ENCODE assay signal across 24 cellular contexts in the genomic region with DNA sequence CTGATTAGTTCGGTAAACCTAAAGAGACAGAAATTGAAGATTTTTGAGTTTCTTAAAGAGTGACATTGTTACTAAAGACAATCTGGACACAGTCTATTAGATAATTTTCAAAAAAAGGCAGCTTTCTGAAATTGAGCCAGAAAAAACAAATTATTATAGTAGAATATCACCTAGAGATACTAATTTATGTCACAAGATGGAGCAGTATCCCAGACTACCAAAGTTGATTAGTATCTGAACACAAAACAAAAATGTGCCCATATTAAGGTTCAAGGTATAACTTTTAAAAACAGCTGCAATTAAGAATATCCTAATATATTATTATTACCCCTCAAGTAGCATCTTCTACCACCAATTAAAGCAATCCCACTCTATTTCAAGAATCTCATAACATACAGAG. TPM values are rescaled to one million over a fixed set of nuclear protein-coding genes. Genes with fewer than 3 reads are reported as not detected.
DNase-seq lines count a peak whose midpoint lies in the region; ATAC-seq and TF ChIP-seq lines count a peak whose summit lies in the region.
"Had no signal": no experiment of that assay in that cellular context is flagged by ENCODE, and none has a peak within 500 bp of the region (broad histone marks: within the 10 kb centered on the region; RNA-seq: fewer than 3 reads in every experiment).

No MANE protein-coding gene starts in this region.

- H3K4me1 Mint-ChIP-seq in CD14-positive monocyte = peaks cover 18% of the 10 kb centered on the region
- H3K4me1 Mint-ChIP-seq: activated naive CD8-positive, alpha-beta T cell treated with anti-CD3 and anti-CD28 coated beads, Interleukin-2, amount 10 ng/mL, durations not matched to agents 7 days and 5 days; naive thymus-derived CD8-positive, alpha-beta T cell had no signal

- BruUV-seq in PC-3 (replicated peaks; lab: Mats Ljungman, UMichigan) = no TSS peak

- H3K27ac ChIP-seq in DND-41 (ENCODE audit: low read length) (no peak overlapping the region), PC-3 (ENCODE audit: low read length) (no peak overlapping the region), foreskin keratinocyte (no peak overlapping the region)
- H3K27ac ChIP-seq: body of pancreas, pancreas, SJSA1 had no signal

- no peaks in the 10 kb centered on the region for H3K9me2 ChIP-seq in PC-3 (replicated peaks; ENCODE audit: low read length)

- POLR2A ChIA-PET in PC-3 (lab: Charles Lee; ENCODE audit: unreplicated experiment) = no interaction called here

- no peaks in the 10 kb centered on the region for H4K20me1 ChIP-seq in DND-41 (ENCODE audit: insufficient read depth, low read length)
- no peaks in the 10 kb centered on the region for H4K20me1 ChIP-seq in PC-3 (ENCODE audit: low read length)

- H3K4me2 ChIP-seq in DND-41 (ENCODE audit: insufficient read depth, low read length) (no peak overlapping the region), PC-3 (ENCODE audit: low read length) (no peak overlapping the region)

- H3K27me3 ChIP-seq in DND-41 (ENCODE audit: insufficient read depth, low read length, poor library complexity) = peaks cover 14% of the 10 kb centered on the region
- H3K27me3 ChIP-seq in PC-3 (ENCODE audit: low read length) = no peaks in the 10 kb centered on the region
- no peaks in the 10 kb centered on the region for H3K27me3 ChIP-seq in foreskin keratinocyte
- H3K27me3 ChIP-seq: body of pancreas, pancreas, SJSA1 had no signal

- DNase-seq in CD14-positive monocyte (ENCODE audit: low spot score) = no peak
- no peak for DNase-seq in DND-41
- peak; percentile 11 for DNase-seq in PC-3
- DNase-seq in foreskin keratinocyte = no peak
- no peak for DNase-seq in foreskin melanocyte
- DNase-seq in stimulated activated CD4-positive, alpha-beta T cell treated with anti-CD3 and anti-CD28 coated beads, Interleukin-2, amount 100 ng/mL, for 48 hours = no peak
- no peak for DNase-seq in superior temporal gyrus (ENCODE audit: extremely low spot score)
- DNase-seq: activated CD4-positive, CD25-positive, alpha-beta regulatory T cell treated with anti-CD3 and anti-CD28 coated beads, Interleukin-2, amount 50 U/mL, for 72 hours; activated naive CD8-positive, alpha-beta T cell treated with anti-CD3 and anti-CD28 coated beads, Interleukin-2, amount 10 ng/mL, durations not matched to agents 7 days and 5 days; body of pancreas; cortex of kidney; NCI-H1417 treated with DMSO at 0.1 percent for 48 hours; NCI-H2171 treated with DMSO at 0.1 percent for 48 hours; pancreas; stimulated activated naive CD8-positive, alpha-beta T cell treated with anti-CD3 and anti-CD28 coated beads, Interleukin-15, Interleukin-2, amounts not matched to agents 100 U/mL and 50 U/mL, for 24 hours; trophoblast cell had no signal

- intact Hi-C loops in CD14-positive monocyte (cut with micrococcal nuclease) (loop anchor here in 1 of 2 donors (10.0 kb wide), 1 partner anchor 114 kb away; no protein-coding TSS in a partner anchor), PC-3 (cut with micrococcal nuclease) (loop anchor here (5.0 kb wide), 2 partner anchors 102 to 247 kb away; no protein-coding TSS in a partner anchor)

- no peaks in the 10 kb centered on the region for H3K36me3 ChIP-seq in DND-41 (ENCODE audit: insufficient read depth, low read length)
- H3K36me3 ChIP-seq in PC-3 (ENCODE audit: low read depth, low read length) = peaks cover 43% of the 10 kb centered on the region

- no peak overlapping the region for H3K4me3 ChIP-seq in DND-41 (ENCODE audit: low read depth in 1 of 2, low read length in 2 of 2)
- no peak overlapping the region for H3K4me3 ChIP-seq in PC-3 (ENCODE audit: low read length)
- H3K4me3 ChIP-seq: body of pancreas, pancreas, SJSA1 had no signal

- H3K79me2 ChIP-seq in DND-41 (ENCODE audit: insufficient read depth, low read length) (no peaks in the 10 kb centered on the region), PC-3 (ENCODE audit: low read length) (no peaks in the 10 kb centered on the region)

- H2AFZ ChIP-seq in DND-41 (ENCODE audit: low read depth, low read length) = no peak overlapping the region
- H2AFZ ChIP-seq in PC-3 (ENCODE audit: low read length) = no peak overlapping the region

- CTCF ChIA-PET in PC-3 (lab: Charles Lee) = no interaction called here

- H3K4me1 ChIP-seq in DND-41 (ENCODE audit: insufficient read depth, low read length) (no peaks in the 10 kb centered on the region), PC-3 (ENCODE audit: insufficient read depth, low read length) (no peaks in the 10 kb centered on the region), foreskin keratinocyte (no peaks in the 10 kb centered on the region)
- H3K4me1 ChIP-seq: body of pancreas, pancreas, SJSA1 had no signal

- ATAC-seq in DND-41 (ENCODE audit: insufficient read depth, low read depth) (no peak), PC-3 (no peak), foreskin keratinocyte (no peak)
- ATAC-seq: naive thymus-derived CD8-positive, alpha-beta T cell; stimulated activated naive CD8-positive, alpha-beta T cell treated with anti-CD3 and anti-CD28 coated beads, Interleukin-15, Interleukin-2, amounts not matched to agents 100 U/mL and 50 U/mL, for 24 hours had no signal

- H3K36me3 Mint-ChIP-seq in CD14-positive monocyte = peaks cover 65 to 77% of the 10 kb centered on the region in 2 donors

- TF ChIP-seq CTCF in CD14-positive monocyte (IDR thresholded peaks at IDR 0.05) = peak; percentile 12
- TF ChIP-seq CTCF in DND-41 (IDR thresholded peaks at IDR 0.05; ENCODE audit: borderline replicate concordance, extremely low read depth, low read length, poor library complexity, severe bottlenecking) = peak; percentile 7
- TF ChIP-seq CTCF in PC-3 (conservative IDR thresholded peaks at IDR 0.05; ENCODE audit: low read depth, low read length) = peak; percentile 36
- peak; percentile 36 for TF ChIP-seq CTCF in foreskin keratinocyte (conservative IDR thresholded peaks at IDR 0.05)

- H3K9me3 ChIP-seq in DND-41 (ENCODE audit: insufficient read depth, low read length, severe bottlenecking) (no peaks in the 10 kb centered on the region), PC-3 (ENCODE audit: low read length) (no peaks in the 10 kb centered on the region)
- H3K9me3 ChIP-seq: body of pancreas, pancreas, SJSA1 had no signal

- H3K4me3 Mint-ChIP-seq in CD14-positive monocyte = no peak overlapping the region
- H3K4me3 Mint-ChIP-seq: activated naive CD8-positive, alpha-beta T cell treated with anti-CD3 and anti-CD28 coated beads, Interleukin-2, amount 10 ng/mL, durations not matched to agents 7 days and 5 days; activated T-helper 1 cell treated with anti-CD3 and anti-CD28 coated beads, Interleukin-12 subunit alpha, Interleukin-12 subunit beta, Interleukin-2, Interleukin-4 antibody, amounts not matched to agents 30 ng/mL and 10 ng/mL and 1 ng/mL, durations not matched to agents 14 hours and 24 hours and 36 hours; naive thymus-derived CD8-positive, alpha-beta T cell had no signal

- no peaks in the 10 kb centered on the region for H3F3A ChIP-seq in PC-3 (ENCODE audit: low read length, unreplicated experiment)

- no peak overlapping the region for H3K27ac Mint-ChIP-seq in CD14-positive monocyte
- H3K27ac Mint-ChIP-seq: activated naive CD8-positive, alpha-beta T cell treated with anti-CD3 and anti-CD28 coated beads, Interleukin-2, amount 10 ng/mL, durations not matched to agents 7 days and 5 days had no signal

- H3K9me3 Mint-ChIP-seq in CD14-positive monocyte = peaks cover 0 to 1% (median 0%) of the 10 kb centered on the region in 7 donors
- H3K9me3 Mint-ChIP-seq: activated naive CD8-positive, alpha-beta T cell treated with anti-CD3 and anti-CD28 coated beads, Interleukin-2, amount 10 ng/mL, durations not matched to agents 7 days and 5 days; activated T-helper 1 cell treated with anti-CD3 and anti-CD28 coated beads, Interleukin-12 subunit alpha, Interleukin-12 subunit beta, Interleukin-2, Interleukin-4 antibody, amounts not matched to agents 30 ng/mL and 10 ng/mL and 1 ng/mL, durations not matched to agents 14 hours and 24 hours and 36 hours; naive thymus-derived CD8-positive, alpha-beta T cell had no signal

- no peaks in the 10 kb centered on the region for H3K27me3 Mint-ChIP-seq in CD14-positive monocyte (ENCODE audit: low read depth in 3 of 3)
- H3K27me3 Mint-ChIP-seq: activated naive CD8-positive, alpha-beta T cell treated with anti-CD3 and anti-CD28 coated beads, Interleukin-2, amount 10 ng/mL, durations not matched to agents 7 days and 5 days; naive thymus-derived CD8-positive, alpha-beta T cell had no signal

- H3K9ac ChIP-seq in DND-41 (ENCODE audit: low read depth, low read length) (no peak overlapping the region), PC-3 (ENCODE audit: low read length) (no peak overlapping the region)

RNA-seq across cellular contexts. Expression of gene SYT2, which starts 40.5 kb away (rescaled TPM):
- not detected for polyA plus RNA-seq in CD14-positive monocyte
- total RNA-seq in PC-3 (2014; rRNA removed) = not detected in 2 replicates
- 0.03 and 0.07 TPM in 2 replicates for total RNA-seq in foreskin keratinocyte
- 0.01 and 0.02 TPM in 2 replicates for polyA plus RNA-seq in foreskin keratinocyte
- total RNA-seq: activated CD8-positive, alpha-beta memory T cell treated with anti-CD3 and anti-CD28 coated beads for 36 hours; activated naive CD8-positive, alpha-beta T cell treated with anti-CD3 and anti-CD28 coated beads, Interleukin-2, amount 10 ng/mL, durations not matched to agents 7 days and 5 days; activated T-helper 1 cell treated with anti-CD3 and anti-CD28 coated beads, Interleukin-12 subunit alpha, Interleukin-12 subunit beta, Interleukin-2, Interleukin-4 antibody, amounts not matched to agents 30 ng/mL and 10 ng/mL and 1 ng/mL, durations not matched to agents 14 hours and 24 hours and 36 hours; body of pancreas; endothelial cell of umbilical vein; fibroblast of villous mesenchyme; mesenteric fat pad; naive thymus-derived CD8-positive, alpha-beta T cell; SJSA1 had no signal
- polyA plus RNA-seq: BJ, endothelial cell of umbilical vein had no signal

RNA-seq across cellular contexts. Expression of gene KDM5B, which starts 57.5 kb away (rescaled TPM):
- polyA plus RNA-seq in CD14-positive monocyte (10 to 100 TPM in 1 of 2 donors, 1 to 10 TPM in 1; 3.4 to 10.6 TPM), foreskin keratinocyte (18.1 and 18.8 TPM in 2 replicates)
- total RNA-seq in PC-3 (2014; rRNA removed) (41.4 and 42.6 TPM in 2 replicates), foreskin keratinocyte (47.9 and 57.2 TPM in 2 replicates)

RNA-seq across cellular contexts. Expression of gene PCAT6, which starts 60.0 kb away (rescaled TPM):
- polyA plus RNA-seq in CD14-positive monocyte = not detected
- 0.26 and 1.7 TPM in 2 replicates for total RNA-seq in PC-3 (2014; rRNA removed)
- total RNA-seq in foreskin keratinocyte = 0.67 and 1.5 TPM in 2 replicates
- polyA plus RNA-seq in foreskin keratinocyte = 2.0 and 3.1 TPM in 2 replicates
- total RNA-seq: body of pancreas, fibroblast of villous mesenchyme, SJSA1 had no signal
